1 cellular context compared by ENCODE assay signal in the genomic region with DNA sequence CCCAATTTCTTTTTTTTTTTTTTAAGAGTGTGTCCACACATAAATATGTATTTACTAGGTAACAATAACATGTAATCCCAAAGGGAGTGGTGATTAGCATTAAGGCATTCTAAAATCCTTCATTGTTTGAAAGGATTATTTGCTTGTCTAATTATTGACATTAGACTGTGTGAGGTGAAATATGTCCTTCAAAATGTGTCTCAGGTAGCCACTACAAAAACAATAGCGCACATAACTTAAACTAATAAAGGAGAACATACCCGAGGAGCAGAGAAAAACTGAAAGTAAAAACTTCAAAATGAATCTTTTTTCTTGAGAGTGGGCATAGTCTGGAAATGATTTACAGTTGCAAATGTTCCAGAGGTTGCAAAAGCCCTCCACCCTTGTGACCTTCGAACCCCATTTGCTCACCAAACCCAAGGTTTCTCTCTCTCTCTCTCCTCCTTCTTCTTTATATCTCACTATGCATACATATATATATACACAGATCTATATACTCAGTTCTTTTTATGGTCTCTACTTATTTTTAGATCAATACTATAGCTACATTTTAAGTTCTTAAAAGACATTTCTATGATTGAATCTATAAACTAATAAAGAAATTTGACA.
TF ChIP-seq lines count a peak whose summit lies in the region.

No MANE protein-coding gene starts in this region.

TF ChIP-seq in liver, 16 proteins besides CTCF, POLR2A, EP300 and RAD21 (continued from another document):
- TF ChIP-seq FOXA1 (IDR thresholded peaks at IDR 0.05) (no peak), TAF1 (conservative IDR thresholded peaks at IDR 0.05) (no peak), HNF4G (IDR thresholded peaks at IDR 0.05) (peak; percentile 38), EGR1 (IDR thresholded peaks at IDR 0.05; ENCODE audit: low read depth in 2 of 2) (no peak), HNF4A (conservative IDR thresholded peaks at IDR 0.05) (peak; percentile 43 to 79)
- TF ChIP-seq, protein P1, sequence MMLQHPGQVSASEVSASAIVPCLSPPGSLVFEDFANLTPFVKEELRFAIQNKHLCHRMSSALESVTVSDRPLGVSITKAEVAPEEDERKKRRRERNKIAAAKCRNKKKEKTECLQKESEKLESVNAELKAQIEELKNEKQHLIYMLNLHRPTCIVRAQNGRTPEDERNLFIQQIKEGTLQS (IDR thresholded peaks at IDR 0.05) = peak; percentile 14
- TF ChIP-seq, protein P2, sequence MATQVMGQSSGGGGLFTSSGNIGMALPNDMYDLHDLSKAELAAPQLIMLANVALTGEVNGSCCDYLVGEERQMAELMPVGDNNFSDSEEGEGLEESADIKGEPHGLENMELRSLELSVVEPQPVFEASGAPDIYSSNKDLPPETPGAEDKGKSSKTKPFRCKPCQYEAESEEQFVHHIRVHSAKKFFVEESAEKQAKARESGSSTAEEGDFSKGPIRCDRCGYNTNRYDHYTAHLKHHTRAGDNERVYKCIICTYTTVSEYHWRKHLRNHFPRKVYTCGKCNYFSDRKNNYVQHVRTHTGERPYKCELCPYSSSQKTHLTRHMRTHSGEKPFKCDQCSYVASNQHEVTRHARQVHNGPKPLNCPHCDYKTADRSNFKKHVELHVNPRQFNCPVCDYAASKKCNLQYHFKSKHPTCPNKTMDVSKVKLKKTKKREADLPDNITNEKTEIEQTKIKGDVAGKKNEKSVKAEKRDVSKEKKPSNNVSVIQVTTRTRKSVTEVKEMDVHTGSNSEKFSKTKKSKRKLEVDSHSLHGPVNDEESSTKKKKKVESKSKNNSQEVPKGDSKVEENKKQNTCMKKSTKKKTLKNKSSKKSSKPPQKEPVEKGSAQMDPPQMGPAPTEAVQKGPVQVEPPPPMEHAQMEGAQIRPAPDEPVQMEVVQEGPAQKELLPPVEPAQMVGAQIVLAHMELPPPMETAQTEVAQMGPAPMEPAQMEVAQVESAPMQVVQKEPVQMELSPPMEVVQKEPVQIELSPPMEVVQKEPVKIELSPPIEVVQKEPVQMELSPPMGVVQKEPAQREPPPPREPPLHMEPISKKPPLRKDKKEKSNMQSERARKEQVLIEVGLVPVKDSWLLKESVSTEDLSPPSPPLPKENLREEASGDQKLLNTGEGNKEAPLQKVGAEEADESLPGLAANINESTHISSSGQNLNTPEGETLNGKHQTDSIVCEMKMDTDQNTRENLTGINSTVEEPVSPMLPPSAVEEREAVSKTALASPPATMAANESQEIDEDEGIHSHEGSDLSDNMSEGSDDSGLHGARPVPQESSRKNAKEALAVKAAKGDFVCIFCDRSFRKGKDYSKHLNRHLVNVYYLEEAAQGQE (IDR thresholded peaks at IDR 0.05) = no peak
TF ChIP-seq in liver: peak in this region for 6.
